ENCODE assay signal across 29 cellular contexts in genomic region chr5:41482715-41483114, GRCh38. TPM values are rescaled to one million over a fixed set of nuclear protein-coding genes. Genes with fewer than 3 reads are reported as not detected.
DNase-seq lines count a peak whose midpoint lies in the region; ATAC-seq, FAIRE-seq and TF ChIP-seq lines count a peak whose summit lies in the region.
"Had no signal": no experiment of that assay in that cellular context is flagged by ENCODE, and none has a peak within 500 bp of the region (broad histone marks: within the 10 kb centered on the region; RNA-seq: fewer than 3 reads in every experiment).

No MANE protein-coding gene starts in this region.

- no peaks in the 10 kb centered on the region for H3K36me3 ChIP-seq in MM.1S (replicated peaks; ENCODE audit: insufficient read depth, low read length)
- no peaks in the 10 kb centered on the region for H3K36me3 ChIP-seq in testis (ENCODE audit: low read depth, missing control alignments)
- H3K36me3 ChIP-seq: gastroesophageal sphincter, thyroid gland, WERI-Rb-1 had no signal

- H3K27ac ChIP-seq in MM.1S (ENCODE audit: low read length) (no peak overlapping the region), testis (no peak overlapping the region)
- H3K27ac ChIP-seq: gastroesophageal sphincter, psoas muscle, RWPE1, thyroid gland, WERI-Rb-1 had no signal

- no peaks in the 10 kb centered on the region for H3K9me3 ChIP-seq in MM.1S (replicated peaks; ENCODE audit: insufficient read depth, low read length)
- H3K9me3 ChIP-seq in testis, result no peaks in the 10 kb centered on the region
- H3K9me3 ChIP-seq: gastroesophageal sphincter, psoas muscle, SK-N-SH, thyroid gland had no signal

- TF ChIP-seq POLR2A in H54 (IDR thresholded peaks at IDR 0.05; ENCODE audit: low read depth, low read length), result no peak
- TF ChIP-seq POLR2A in testis (IDR thresholded peaks at IDR 0.05), result no peak

- ATAC-seq in GM18517 (IDR thresholded peaks at IDR 0.05; ENCODE audit: unreplicated experiment) (peak; percentile 65), GM21360 (IDR thresholded peaks at IDR 0.05; ENCODE audit: unreplicated experiment) (peak; percentile 87), HG02885 (IDR thresholded peaks at IDR 0.05; ENCODE audit: poor library complexity, unreplicated experiment) (peak; percentile 59)
- ATAC-seq: gastroesophageal sphincter, psoas muscle had no signal

- DNase-seq in MM.1S (peak; percentile 62), H54 (ENCODE audit: insufficient read length, low spot score) (no peak), testis (no peak), LoVo (ENCODE audit: low spot score) (no peak), NCI-H1417 treated with DMSO at 0.1 percent for 48 hours (lab: John Stamatoyannopoulos, UW) (no peak)
- DNase-seq: activated CD4-positive, alpha-beta T cell treated with anti-CD3 and anti-CD28 coated beads, Interleukin-2, amount 10 ng/mL, durations not matched to agents 7 days and 5 days; activated CD8-positive, alpha-beta memory T cell treated with anti-CD3 and anti-CD28 coated beads, Interleukin-2, amount 50 U/mL, for 4 hours; activated naive CD4-positive, alpha-beta T cell treated with anti-CD3 and anti-CD28 coated beads, Interleukin-2, amount 50 U/mL, for 16 hours; cortex of kidney; GOT3; hippocampal formation; immature natural killer cell; naive B cell; NCI-H1092; NCI-H2081; NCI-H774; psoas muscle; SK-N-SH; thyroid gland; WERI-Rb-1 had no signal

- H3K79me2 ChIP-seq in MM.1S (ENCODE audit: low read length), result no peaks in the 10 kb centered on the region

- peak overlapping the region; percentile 4; the same call in 1 of the 2 replicates for H2AFZ ChIP-seq in MM.1S (ENCODE audit: low read length)

- H3K4me3 ChIP-seq in MM.1S (ENCODE audit: low read length) (peak overlapping the region; percentile 2; the same call in 1 of the 2 replicates), testis (no peak overlapping the region)
- H3K4me3 ChIP-seq: gastroesophageal sphincter, psoas muscle, thyroid gland had no signal

- no peak overlapping the region for H3K9ac ChIP-seq in MM.1S (ENCODE audit: low read length)
- H3K9ac ChIP-seq: SK-N-SH had no signal

- intact Hi-C loops in testis (cut with DNase I; ENCODE audit: low total_unique reads), result no loop called here

- no peaks in the 10 kb centered on the region for H3K9me2 ChIP-seq in MM.1S (replicated peaks; ENCODE audit: insufficient read depth, low read length)
- H3K9me2 ChIP-seq: SK-N-SH had no signal

- no peak for FAIRE-seq in H54 (lab: Jason Lieb, UNC)
- FAIRE-seq: D721Med, endometrium, GM12892 had no signal

- no peaks in the 10 kb centered on the region for H4K20me1 ChIP-seq in MM.1S (ENCODE audit: insufficient read depth, low read length)

- peaks cover 23% of the 10 kb centered on the region for H3K4me1 ChIP-seq in MM.1S (ENCODE audit: low read length)
- no peaks in the 10 kb centered on the region for H3K4me1 ChIP-seq in testis
- H3K4me1 ChIP-seq: gastroesophageal sphincter, psoas muscle, thyroid gland had no signal

- TF ChIP-seq CTCF in MM.1S (IDR thresholded peaks at IDR 0.05; ENCODE audit: low read length), result no peak
- TF ChIP-seq CTCF in testis (IDR thresholded peaks at IDR 0.05), result no peak

- H3K4me2 ChIP-seq in MM.1S (ENCODE audit: low read depth, low read length), result peak overlapping the region; percentile 35
- H3K4me2 ChIP-seq: SK-N-SH had no signal

- 57% methylated on average over 2 of the region's 2 CpGs for WGBS in testis, 2 donors

- H3F3A ChIP-seq in MM.1S (ENCODE audit: insufficient read depth, low read length), result no peaks in the 10 kb centered on the region; the same call in 1 of the 2 replicates

- H3K27me3 ChIP-seq in MM.1S (replicated peaks; ENCODE audit: insufficient read depth, low read length), result no peaks in the 10 kb centered on the region
- H3K27me3 ChIP-seq in testis, result no peaks in the 10 kb centered on the region
- H3K27me3 ChIP-seq: gastroesophageal sphincter, thyroid gland had no signal

RNA-seq across cellular contexts. Expression of gene PLCXD3, which starts 27.7 kb away (rescaled TPM):
- 1 to 10 TPM; 1.7 to 1.8 TPM for total RNA-seq in testis
- 0.78 TPM for polyA plus RNA-seq in testis (ENCODE audit: insufficient read depth, low read depth, low replicate concordance)
- total RNA-seq: activated CD4-positive, alpha-beta T cell treated with anti-CD3 and anti-CD28 coated beads, Interleukin-2, amount 10 ng/mL, durations not matched to agents 7 days and 5 days had no signal
- polyA plus RNA-seq: CD14-positive monocyte, immature natural killer cell had no signal
